Comparison of ENCODE assay signal across 9 cellular contexts in the genomic region with DNA sequence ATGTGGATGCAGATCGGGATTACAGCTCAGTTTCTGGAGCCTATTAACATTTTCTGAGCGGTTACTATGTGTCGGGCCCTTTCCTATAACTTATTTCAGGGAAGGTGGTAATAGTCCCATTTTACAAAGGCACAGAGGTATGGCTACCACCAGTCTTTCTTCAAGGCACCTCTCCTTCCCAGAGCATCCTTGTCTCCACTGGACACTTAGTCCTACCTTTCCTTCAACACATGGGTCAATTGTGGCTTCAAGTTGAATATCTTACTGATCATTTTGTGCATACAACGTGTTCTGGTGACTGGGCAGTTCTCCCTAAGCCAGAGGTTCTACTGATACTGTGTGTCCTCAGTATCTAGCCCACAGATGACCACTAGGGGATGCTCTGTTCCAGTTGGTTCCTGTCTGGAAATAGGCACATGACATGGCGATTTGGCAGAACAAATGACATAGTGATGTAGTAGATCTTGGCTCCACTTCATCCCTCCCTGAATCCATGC.
DNase-seq lines count a peak whose midpoint lies in the region; ATAC-seq and TF ChIP-seq lines count a peak whose summit lies in the region.
"Had no signal": no experiment of that assay in that cellular context is flagged by ENCODE, and none has a peak within 500 bp of the region (broad histone marks: within the 10 kb centered on the region; RNA-seq: fewer than 3 reads in every experiment).

No MANE protein-coding gene starts in this region.

- TF ChIP-seq CTCF in BJ (IDR thresholded peaks at IDR 0.05; ENCODE audit: insufficient read depth, low read depth, low read length) (peak; percentile 76), OCI-LY3 (IDR thresholded peaks at IDR 0.05; ENCODE audit: low read depth, low read length) (peak; percentile 97), fibroblast of villous mesenchyme (IDR thresholded peaks at IDR 0.05; ENCODE audit: insufficient read depth, low read depth, low read length) (peak; percentile 94), parathyroid adenoma (IDR thresholded peaks at IDR 0.05) (peak; percentile 94)

- H3K4me1 Mint-ChIP-seq in activated T-cell treated with anti-CD3 and anti-CD28 coated beads, Interleukin-2, amount 50 U/mL, for 4 hours (ENCODE audit: low read depth), result peaks cover 13% of the 10 kb centered on the region

- no peaks in the 10 kb centered on the region for H3K9me3 ChIP-seq in OCI-LY3 (ENCODE audit: insufficient read depth, low read length)
- H3K9me3 ChIP-seq in parathyroid adenoma (ENCODE audit: control insufficient read depth, low read length), result no peaks in the 10 kb centered on the region

- intact Hi-C loops in posterior vena cava (cut with DNase I), result loop anchor here in 1 of 2 donors (10.0 kb wide), 1 partner anchor 147 kb away; no protein-coding TSS in a partner anchor

- H3K4me2 ChIP-seq in OCI-LY3 (ENCODE audit: low read length) (peak overlapping the region; percentile 86), parathyroid adenoma (ENCODE audit: low read length) (no peak overlapping the region)

- peak overlapping the region; percentile 33; the same call in 1 of the 2 replicates for H3K9ac ChIP-seq in OCI-LY3 (ENCODE audit: low read length)
- no peak overlapping the region for H3K9ac ChIP-seq in parathyroid adenoma

- H3K4me1 ChIP-seq in OCI-LY3 (ENCODE audit: low read length) (0 out of 2 replicates have a peak, but pooled peaks cover 16% of the 10 kb centered on the region), parathyroid adenoma (peaks cover 9% of the 10 kb centered on the region)

- H3K4me3 ChIP-seq in BJ (ENCODE audit: low read depth, low read length) (no peak overlapping the region), OCI-LY3 (ENCODE audit: low read length) (peak overlapping the region; percentile 73), fibroblast of villous mesenchyme (ENCODE audit: low read depth, low read length) (no peak overlapping the region), parathyroid adenoma (ENCODE audit: low read depth, low read length) (no peak overlapping the region)

- no peaks in the 10 kb centered on the region for H4K20me1 ChIP-seq in OCI-LY3 (ENCODE audit: insufficient read depth, low read length)

- POLR2A ChIA-PET in BJ (lab: Charles Lee), result no interaction called here

- DNase-seq in BJ (ENCODE audit: low read depth) (no peak), GM19240 (ENCODE audit: insufficient read length, low spot score) (peak; percentile 18), HK-2 (ENCODE audit: unreplicated experiment) (peak; percentile 47), fibroblast of villous mesenchyme (ENCODE audit: low read depth) (peak; percentile 69), posterior vena cava (ENCODE audit: low spot score) (no peak)
- DNase-seq in activated T-cell treated with anti-CD3 and anti-CD28 coated beads, Interleukin-2, amount 50 U/mL, for 4 hours, result peak; percentile 28

- H3K27me3 Mint-ChIP-seq in activated T-cell treated with anti-CD3 and anti-CD28 coated beads, Interleukin-2, amount 50 U/mL, for 4 hours (ENCODE audit: low read depth), result no peaks in the 10 kb centered on the region

- H3K36me3 ChIP-seq in BJ (ENCODE audit: control insufficient read depth, insufficient read depth, low read length) (no peaks in the 10 kb centered on the region), OCI-LY3 (replicated peaks; ENCODE audit: low read depth, low read length) (no peaks in the 10 kb centered on the region), parathyroid adenoma (ENCODE audit: control insufficient read depth, insufficient read depth, low read length) (no peaks in the 10 kb centered on the region)

- peaks cover 2% of the 10 kb centered on the region for H3K36me3 Mint-ChIP-seq in activated T-cell treated with anti-CD3 and anti-CD28 coated beads, Interleukin-2, amount 50 U/mL, for 4 hours (ENCODE audit: insufficient read depth)

- H3K4me3 Mint-ChIP-seq in activated T-cell treated with anti-CD3 and anti-CD28 coated beads, Interleukin-2, amount 50 U/mL, for 4 hours, result peak overlapping the region; percentile 39
- H3K4me3 Mint-ChIP-seq: IgD-negative memory B cell had no signal

- H2AFZ ChIP-seq in OCI-LY3 (ENCODE audit: low read depth, low read length) (peak overlapping the region; percentile 95), parathyroid adenoma (peak overlapping the region; percentile 60)

- no peaks in the 10 kb centered on the region; the same call in none of the 2 replicates for H3K27me3 ChIP-seq in BJ (ENCODE audit: control insufficient read depth, insufficient read depth, low read length)
- no peaks in the 10 kb centered on the region for H3K27me3 ChIP-seq in OCI-LY3 (ENCODE audit: low read depth, low read length)
- no peaks in the 10 kb centered on the region for H3K27me3 ChIP-seq in parathyroid adenoma (ENCODE audit: control insufficient read depth, insufficient read depth, low read length)

- H3K79me2 ChIP-seq in OCI-LY3 (ENCODE audit: low read length), result no peaks in the 10 kb centered on the region
- H3K79me2 ChIP-seq in parathyroid adenoma, result no peaks in the 10 kb centered on the region

- peak; percentile 74 to 76 for ATAC-seq in activated T-cell treated with anti-CD3 and anti-CD28 coated beads, Interleukin-2, amount 50 U/mL, for 4 hours

- CTCF ChIA-PET in BJ (lab: Yijun Ruan, JAX), result interaction anchor here (0.7 to 1.6 kb wide), 6 partner anchors 9 to 58 kb away, joined by 3 to 5 read pairs (median 4); no protein-coding TSS in a partner anchor

- no peak overlapping the region for H3K27ac ChIP-seq in OCI-LY3 (ENCODE audit: low read length)
- H3K27ac ChIP-seq in parathyroid adenoma, result no peak overlapping the region

- H3K9me3 Mint-ChIP-seq in activated T-cell treated with anti-CD3 and anti-CD28 coated beads, Interleukin-2, amount 50 U/mL, for 4 hours, result no peaks in the 10 kb centered on the region
- H3K9me3 Mint-ChIP-seq: IgD-negative memory B cell had no signal

Comparison
In these comparisons a context has a peak if more than half of its experiments do, and no peak if none do; other contexts are left out.
1. DNase-seq: peak in GM19240 (single experiment), HK-2 (single experiment), activated T-cell treated with anti-CD3 and anti-CD28 coated beads, Interleukin-2, amount 50 U/mL, for 4 hours (single experiment) and fibroblast of villous mesenchyme (single experiment); none in BJ (single experiment) and posterior vena cava (single experiment).
2. Peak in every context shown above with its lines, with median percentiles within 50 percentile points of each other: CTCF ChIP-seq.